In the genomic region with DNA sequence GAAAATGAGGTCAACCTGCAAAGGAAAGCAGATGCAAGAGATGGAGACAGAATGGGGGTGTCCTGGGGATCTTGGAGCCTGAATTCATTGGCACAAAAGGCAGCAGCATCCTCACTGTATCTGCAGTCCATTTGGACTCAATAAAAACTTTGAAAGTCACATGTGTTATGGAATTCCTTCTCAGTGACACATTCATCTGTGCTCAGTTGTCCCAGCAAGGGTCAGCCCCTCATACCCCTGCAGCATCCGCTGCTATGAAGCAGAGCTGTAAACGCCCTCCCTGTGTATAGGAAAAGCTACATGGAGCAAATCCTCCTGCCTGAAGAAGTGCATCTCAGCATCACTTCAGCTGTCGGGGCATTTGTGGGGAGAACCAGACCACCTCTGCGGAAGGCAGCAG, we compare ENCODE assay signal across 19 cellular contexts. TPM values are rescaled to one million over a fixed set of nuclear protein-coding genes. Genes with fewer than 3 reads are reported as not detected.
DNase-seq lines count a peak whose midpoint lies in the region; ATAC-seq and TF ChIP-seq lines count a peak whose summit lies in the region.
"Had no signal": no experiment of that assay in that cellular context is flagged by ENCODE, and none has a peak within 500 bp of the region (broad histone marks: within the 10 kb centered on the region; RNA-seq: fewer than 3 reads in every experiment).

No MANE protein-coding gene starts in this region.

- no peak overlapping the region for H3K27ac ChIP-seq in naive thymus-derived CD4-positive, alpha-beta T cell (ENCODE audit: low read depth, low read length)
- H3K27ac ChIP-seq: upper lobe of left lung had no signal

- H3K4me3 ChIP-seq in astrocyte of the spinal cord (ENCODE audit: low read depth, low read length): no peak overlapping the region
- H3K4me3 ChIP-seq in naive thymus-derived CD4-positive, alpha-beta T cell (ENCODE audit: low read length): no peak overlapping the region
- H3K4me3 ChIP-seq: upper lobe of left lung had no signal

- no peaks in the 10 kb centered on the region for H3K9me3 Mint-ChIP-seq in activated T-helper 17 cell treated with anti-CD3 and anti-CD28 coated beads, Interleukin-2, amount 50 U/mL, for 72 hours
- H3K9me3 Mint-ChIP-seq in naive thymus-derived CD4-positive, alpha-beta T cell: no peaks in the 10 kb centered on the region
- H3K9me3 Mint-ChIP-seq: activated CD4-positive, alpha-beta T cell treated with anti-CD3 and anti-CD28 coated beads, Interleukin-2, amount 10 ng/mL, durations not matched to agents 7 days and 5 days; H9; stimulated activated naive CD8-positive, alpha-beta T cell treated with anti-CD3 and anti-CD28 coated beads, Interleukin-15, amount 100 ng/mL, for 72 hours had no signal

- intact Hi-C loops in naive thymus-derived CD4-positive, alpha-beta T cell (cut with micrococcal nuclease): no loop called here
- intact Hi-C loops in posterior vena cava (cut with DNase I): no loop called here

- no peak overlapping the region for H3K27ac Mint-ChIP-seq in activated T-helper 17 cell treated with anti-CD3 and anti-CD28 coated beads, Interleukin-2, amount 50 U/mL, for 72 hours
- H3K27ac Mint-ChIP-seq in naive thymus-derived CD4-positive, alpha-beta T cell: no peak overlapping the region
- H3K27ac Mint-ChIP-seq: activated CD4-positive, alpha-beta T cell treated with anti-CD3 and anti-CD28 coated beads, Interleukin-2, amount 10 ng/mL, durations not matched to agents 7 days and 5 days; H9; stimulated activated naive CD8-positive, alpha-beta T cell treated with anti-CD3 and anti-CD28 coated beads, Interleukin-15, amount 100 ng/mL, for 72 hours had no signal

- H3K36me3 Mint-ChIP-seq in activated T-helper 17 cell treated with anti-CD3 and anti-CD28 coated beads, Interleukin-2, amount 50 U/mL, for 72 hours (ENCODE audit: low read depth): no peaks in the 10 kb centered on the region
- H3K36me3 Mint-ChIP-seq in naive thymus-derived CD4-positive, alpha-beta T cell: no peaks in the 10 kb centered on the region

- no peak for TF ChIP-seq CTCF in astrocyte of the spinal cord (IDR thresholded peaks at IDR 0.05; ENCODE audit: low read depth, low read length)

- in situ Hi-C loops in astrocyte of the spinal cord (cut with HindIII; ENCODE audit: low sequenced_read_pairs): no loop called here

- no peak for ATAC-seq in activated T-helper 17 cell treated with anti-CD3 and anti-CD28 coated beads, Interleukin-2, amount 50 U/mL, for 72 hours (replicated peaks)
- ATAC-seq in naive thymus-derived CD4-positive, alpha-beta T cell: no peak
- ATAC-seq: Panc1; right cardiac atrium; stimulated activated naive CD8-positive, alpha-beta T cell treated with anti-CD3 and anti-CD28 coated beads, Interleukin-15, amount 100 ng/mL, for 72 hours had no signal

- no peak overlapping the region for H3K4me3 Mint-ChIP-seq in activated T-helper 17 cell treated with anti-CD3 and anti-CD28 coated beads, Interleukin-2, amount 50 U/mL, for 72 hours
- no peak overlapping the region for H3K4me3 Mint-ChIP-seq in naive thymus-derived CD4-positive, alpha-beta T cell
- H3K4me3 Mint-ChIP-seq: activated CD4-positive, alpha-beta T cell treated with anti-CD3 and anti-CD28 coated beads, Interleukin-2, amount 10 ng/mL, durations not matched to agents 7 days and 5 days; H9; stimulated activated naive CD8-positive, alpha-beta T cell treated with anti-CD3 and anti-CD28 coated beads, Interleukin-15, amount 100 ng/mL, for 72 hours had no signal

- CTCF ChIA-PET in naive thymus-derived CD4-positive, alpha-beta T cell (lab: Charles Lee): no interaction called here

- no peaks in the 10 kb centered on the region for H3K36me3 ChIP-seq in naive thymus-derived CD4-positive, alpha-beta T cell (ENCODE audit: control insufficient read depth in 2 of 3, insufficient read depth in 3 of 3, low read length in 3 of 3)

- H3K4me1 ChIP-seq in naive thymus-derived CD4-positive, alpha-beta T cell (ENCODE audit: control insufficient read depth in 2 of 2, insufficient read depth in 2 of 2, low read length in 2 of 2): no peaks in the 10 kb centered on the region
- H3K4me1 ChIP-seq: upper lobe of left lung had no signal

- peak; percentile 17 for DNase-seq in AG08396 (ENCODE audit: low spot score)
- DNase-seq in HT1080 (ENCODE audit: low read depth): peak; percentile 65
- DNase-seq in astrocyte of the spinal cord (ENCODE audit: low read depth, low spot score): peak; percentile 28
- peak; percentile 30 for DNase-seq in kidney tubule cell (ENCODE audit: low spot score)
- DNase-seq in naive thymus-derived CD4-positive, alpha-beta T cell: no peak
- no peak for DNase-seq in RKO (ENCODE audit: low spot score)
- no peak for DNase-seq in posterior vena cava (ENCODE audit: low spot score)
- DNase-seq: activated CD4-positive, alpha-beta T cell treated with anti-CD3 and anti-CD28 coated beads, Interleukin-2, amount 10 ng/mL, durations not matched to agents 7 days and 5 days; anterior cingulate cortex; cortex of kidney; H9; NCI-H1436 treated with DMSO at 0.1 percent for 48 hours; occipital lobe; right cardiac atrium; stimulated activated naive CD8-positive, alpha-beta T cell treated with anti-CD3 and anti-CD28 coated beads, Interleukin-15, amount 100 ng/mL, for 72 hours; upper lobe of left lung had no signal

- no peaks in the 10 kb centered on the region for H3K27me3 Mint-ChIP-seq in activated T-helper 17 cell treated with anti-CD3 and anti-CD28 coated beads, Interleukin-2, amount 50 U/mL, for 72 hours
- peaks cover 0 to 4% (median 0%) of the 10 kb centered on the region in 5 donors for H3K27me3 Mint-ChIP-seq in naive thymus-derived CD4-positive, alpha-beta T cell
- H3K27me3 Mint-ChIP-seq: activated CD4-positive, alpha-beta T cell treated with anti-CD3 and anti-CD28 coated beads, Interleukin-2, amount 10 ng/mL, durations not matched to agents 7 days and 5 days had no signal

- H3K9me3 ChIP-seq in naive thymus-derived CD4-positive, alpha-beta T cell (ENCODE audit: control insufficient read depth in 2 of 3, low read length in 3 of 3): no peaks in the 10 kb centered on the region
- H3K9me3 ChIP-seq: upper lobe of left lung had no signal

- no peaks in the 10 kb centered on the region for H3K4me1 Mint-ChIP-seq in activated T-helper 17 cell treated with anti-CD3 and anti-CD28 coated beads, Interleukin-2, amount 50 U/mL, for 72 hours
- H3K4me1 Mint-ChIP-seq in naive thymus-derived CD4-positive, alpha-beta T cell: peaks cover 0 to 5% (median 0%) of the 10 kb centered on the region in 7 donors
- H3K4me1 Mint-ChIP-seq: activated CD4-positive, alpha-beta T cell treated with anti-CD3 and anti-CD28 coated beads, Interleukin-2, amount 10 ng/mL, durations not matched to agents 7 days and 5 days; H9; stimulated activated naive CD8-positive, alpha-beta T cell treated with anti-CD3 and anti-CD28 coated beads, Interleukin-15, amount 100 ng/mL, for 72 hours had no signal

- no peaks in the 10 kb centered on the region for H3K27me3 ChIP-seq in naive thymus-derived CD4-positive, alpha-beta T cell (ENCODE audit: control insufficient read depth in 2 of 2, insufficient read depth in 2 of 2, low read length in 2 of 2)
- H3K27me3 ChIP-seq: upper lobe of left lung had no signal

- POLR2A ChIA-PET in naive thymus-derived CD4-positive, alpha-beta T cell (lab: Charles Lee): no interaction called here

RNA-seq across cellular contexts. Expression of a gene that starts 14.5 kb away (rescaled TPM):
- 256 and 263 TPM in 2 replicates for total RNA-seq in HT1080 (2014; rRNA removed; shearing (Covaris generic))
- 155 and 163 TPM in 2 replicates for polyA plus RNA-seq in HT1080 (2015; cell fraction: cytosol; rRNA removed)
- polyA plus RNA-seq in HT1080 (2015; cell fraction: nucleus; rRNA removed): 335 and 363 TPM in 2 replicates
- total RNA-seq in activated T-helper 17 cell treated with anti-CD3 and anti-CD28 coated beads, Interleukin-2, amount 50 U/mL, for 72 hours: 100 to 1,000 TPM in 1 of 2 donors, 10 to 100 TPM in 1; 86.0 to 121 TPM
- 100 to 1,000 TPM in 2 of 5 experiments, 10 to 100 TPM in 3; 59.1 to 110 (median 81.3) TPM for total RNA-seq in naive thymus-derived CD4-positive, alpha-beta T cell
- polyA plus RNA-seq in naive thymus-derived CD4-positive, alpha-beta T cell: 10 to 100 TPM; 21.3 to 31.0 TPM
- 10 to 100 TPM; 55.9 to 67.6 TPM for total RNA-seq in posterior vena cava

RNA-seq across cellular contexts. Expression of a gene that starts 57.3 kb away (rescaled TPM):
- total RNA-seq in HT1080 (2014; rRNA removed; shearing (Covaris generic)): not detected in 2 replicates
- not detected in 2 replicates for polyA plus RNA-seq in HT1080 (2015; cell fraction: cytosol; rRNA removed)
- not detected in 2 replicates for polyA plus RNA-seq in HT1080 (2015; cell fraction: nucleus; rRNA removed)
- total RNA-seq in activated T-helper 17 cell treated with anti-CD3 and anti-CD28 coated beads, Interleukin-2, amount 50 U/mL, for 72 hours: 1 to 10 TPM in 1 of 2 donors, not detected in 1; 1.1 TPM
- under 1 TPM in 2 of 5 experiments, not detected in 3; 0.22 to 0.57 TPM for total RNA-seq in naive thymus-derived CD4-positive, alpha-beta T cell
- not detected for polyA plus RNA-seq in naive thymus-derived CD4-positive, alpha-beta T cell
- under 1 TPM in 1 of 2 donors, not detected in 1; 0.24 TPM for total RNA-seq in posterior vena cava
- total RNA-seq: activated CD4-positive, alpha-beta T cell treated with anti-CD3 and anti-CD28 coated beads, Interleukin-2, amount 10 ng/mL, durations not matched to agents 7 days and 5 days; HT-29; right cardiac atrium had no signal

Comparison
In these comparisons a context has a peak if more than half of its experiments do, and no peak if none do; other contexts are left out.
1. DNase-seq: peak in AG08396 (single experiment), HT1080 (single experiment), astrocyte of the spinal cord (single experiment) and kidney tubule cell (single experiment); none in naive thymus-derived CD4-positive, alpha-beta T cell (0 of 9), RKO (single experiment) and posterior vena cava (single experiment).